11 cellular contexts compared by ENCODE assay signal in the genomic region with DNA sequence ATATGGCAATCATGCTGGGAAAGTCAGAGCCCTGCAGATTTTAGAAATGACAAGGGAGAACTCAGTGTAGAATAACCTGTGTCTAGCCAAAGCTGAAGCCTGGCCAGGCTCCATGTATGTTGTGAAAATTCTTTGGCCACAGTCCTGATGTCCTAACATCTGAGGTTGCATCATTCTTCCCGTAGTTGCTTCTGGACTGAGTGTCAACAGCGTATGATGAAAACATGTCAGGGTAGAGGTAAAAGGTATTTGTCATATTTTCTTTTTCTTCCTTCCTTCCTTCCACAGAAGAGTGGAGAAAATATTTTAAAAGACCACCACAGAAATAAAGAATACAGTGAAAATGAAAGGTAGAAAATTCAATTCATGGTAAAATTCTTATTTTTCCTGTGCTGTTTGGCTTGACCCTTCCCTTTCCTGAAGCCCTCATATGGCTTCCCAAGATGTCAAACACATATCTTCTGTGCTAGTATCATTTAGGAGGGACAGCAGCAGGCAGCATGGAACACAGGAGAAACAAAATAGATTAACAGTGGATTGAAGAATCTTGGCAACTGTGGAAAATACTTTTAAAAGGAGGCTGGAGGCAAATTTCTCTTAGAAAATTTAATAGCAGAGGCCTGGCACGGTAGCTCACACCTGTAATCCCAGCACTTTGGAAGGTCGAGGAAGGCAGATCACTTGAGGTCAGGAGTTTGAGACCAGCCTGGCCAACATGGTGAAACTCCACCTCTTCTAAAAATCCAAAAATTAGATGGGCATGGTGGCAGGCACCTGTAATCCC. TPM values are rescaled to one million over a fixed set of nuclear protein-coding genes. Genes with fewer than 3 reads are reported as not detected.
DNase-seq lines count a peak whose midpoint lies in the region; ATAC-seq and TF ChIP-seq lines count a peak whose summit lies in the region.
"Had no signal": no experiment of that assay in that cellular context is flagged by ENCODE, and none has a peak within 500 bp of the region (broad histone marks: within the 10 kb centered on the region; RNA-seq: fewer than 3 reads in every experiment).

No MANE protein-coding gene starts in this region.

- POLR2A ChIA-PET in Panc1 (lab: Charles Lee) = no interaction called here

- no peaks in the 10 kb centered on the region for H3K4me1 Mint-ChIP-seq in Calu3 (ENCODE audit: low read depth, unreplicated experiment)

- H3K9me3 ChIP-seq in Panc1 (ENCODE audit: control insufficient read depth, insufficient read depth, low read depth, low read length) (no peaks in the 10 kb centered on the region), prostate gland (no peaks in the 10 kb centered on the region)

- no peak for TF ChIP-seq POLR2A in prostate gland (IDR thresholded peaks at IDR 0.05)

- H3K4me3 Mint-ChIP-seq in Calu3 (ENCODE audit: low read depth, unreplicated experiment) = no peak overlapping the region

- no TSS peak for BruUV-seq in Calu3 (replicated peaks; lab: Mats Ljungman, UMichigan)
- no TSS peak for BruUV-seq in Panc1 (replicated peaks; lab: Mats Ljungman, UMichigan)

- H3K27me3 ChIP-seq in Panc1 (ENCODE audit: control insufficient read depth, insufficient read depth, low read length) (no peaks in the 10 kb centered on the region), prostate gland (replicated peaks; ENCODE audit: insufficient read depth) (no peaks in the 10 kb centered on the region)
- H3K27me3 ChIP-seq: cardiac muscle cell had no signal

- no peaks in the 10 kb centered on the region for H3K36me3 ChIP-seq in Panc1 (ENCODE audit: control insufficient read depth, insufficient read depth, low read length)
- no peaks in the 10 kb centered on the region for H3K36me3 ChIP-seq in prostate gland
- H3K36me3 ChIP-seq: cardiac muscle cell had no signal

- peaks cover 3% of the 10 kb centered on the region; the same call in 1 of the 2 replicates for H3K4me1 ChIP-seq in Panc1 (ENCODE audit: control insufficient read depth, insufficient read depth, low read length)
- no peaks in the 10 kb centered on the region for H3K4me1 ChIP-seq in prostate gland (replicated peaks)

- no peak overlapping the region for H3K4me3 ChIP-seq in Panc1 (ENCODE audit: low read depth in 2 of 2, low read length in 2 of 2)
- no peak overlapping the region for H3K4me3 ChIP-seq in prostate gland
- H3K4me3 ChIP-seq: cardiac muscle cell had no signal

- intact Hi-C loops in Calu3 (cut with micrococcal nuclease; ENCODE audit: unreplicated experiment) = no loop called here
- intact Hi-C loops in Panc1 (cut with micrococcal nuclease; ENCODE audit: unreplicated experiment) = no loop called here
- intact Hi-C loops in prostate gland (cut with DNase I) = no loop called here

- WGBS in prostate gland = 33% methylated on average over 4 of the region's 4 CpGs

- CTCF ChIA-PET in Calu3 (lab: Charles Lee) (no interaction called here), Panc1 (lab: Charles Lee) (no interaction called here)

- ATAC-seq in Panc1 (no peak), HG03159 (IDR thresholded peaks at IDR 0.05; ENCODE audit: unreplicated experiment) (no peak), HG02759 (IDR thresholded peaks at IDR 0.05; ENCODE audit: unreplicated experiment) (no peak)

- no peaks in the 10 kb centered on the region for H3K9me3 Mint-ChIP-seq in Calu3 (ENCODE audit: low read depth, unreplicated experiment)

- in situ Hi-C loops in Panc1 (cut with HindIII; ENCODE audit: low pct_unique_long_range_greater_than_20kb, low sequenced_read_pairs) = no loop called here

- H3K27ac ChIP-seq in Panc1 (ENCODE audit: low read length) = peak overlapping the region; percentile 45; the same call in 1 of the 2 replicates
- peak overlapping the region; percentile 34 to 62 for H3K27ac ChIP-seq in prostate gland
- H3K27ac ChIP-seq: cardiac muscle cell had no signal

- DNase-seq in Calu3 (peak; percentile 22), Panc1 (ENCODE audit: low read depth, low spot score) (no peak), fibroblast of the conjunctiva (ENCODE audit: low read depth) (peak; percentile 97), prostate gland (ENCODE audit: low spot score) (peak; percentile 82)
- DNase-seq in stimulated activated CD4-positive, alpha-beta T cell treated with anti-CD3 and anti-CD28 coated beads, Interleukin-12 subunit alpha, Interleukin-12 subunit beta, amount 100 ng/mL, for 4 hours = no peak
- DNase-seq in activated effector memory CD4-positive, alpha-beta T cell treated with anti-CD3 and anti-CD28 coated beads, Interleukin-2, amount 50 U/mL, for 16 hours = no peak
- DNase-seq: NCI-H1105 treated with DMSO at 0.1 percent for 48 hours; stimulated activated CD8-positive, alpha-beta memory T cell treated with anti-CD3 and anti-CD28 coated beads, Interleukin-4, amount 100 ng/mL, for 48 hours had no signal

- H3K36me3 Mint-ChIP-seq in Calu3 (ENCODE audit: insufficient read depth, unreplicated experiment) = no peaks in the 10 kb centered on the region

- TF ChIP-seq CTCF in Calu3 (IDR thresholded peaks at IDR 0.05; ENCODE audit: unreplicated experiment) (no peak), Panc1 (IDR thresholded peaks at IDR 0.05) (no peak), prostate gland (IDR thresholded peaks at IDR 0.05) (no peak)

- peak overlapping the region; percentile 78 for H3K27ac Mint-ChIP-seq in Calu3 (ENCODE audit: unreplicated experiment)

- H3K27me3 Mint-ChIP-seq in Calu3 (ENCODE audit: unreplicated experiment) = no peaks in the 10 kb centered on the region

RNA-seq across cellular contexts. Expression of gene NRBF2, which starts 18.9 kb away (rescaled TPM):
- 24.9 and 29.4 TPM in 2 replicates for total RNA-seq in Calu3 (2022)
- 25.7 TPM for total RNA-seq in Panc1 (2021; ENCODE audit: unreplicated experiment)
- polyA plus RNA-seq in Panc1 (2012; ENCODE audit: insufficient read length) = 16.7 TPM
- 10 to 100 TPM; 15.7 to 20.6 TPM for total RNA-seq in prostate gland

Comparison
In these comparisons a context has a peak if more than half of its experiments do, and no peak if none do; other contexts are left out.
1. DNase-seq: peak in Calu3 (single experiment), fibroblast of the conjunctiva (single experiment) and prostate gland (single experiment); none in Panc1 (single experiment), stimulated activated CD4-positive, alpha-beta T cell treated with anti-CD3 and anti-CD28 coated beads, Interleukin-12 subunit alpha, Interleukin-12 subunit beta, amount 100 ng/mL, for 4 hours (single experiment) and activated effector memory CD4-positive, alpha-beta T cell treated with anti-CD3 and anti-CD28 coated beads, Interleukin-2, amount 50 U/mL, for 16 hours (single experiment).